Comparison of ENCODE assay signal across 1 cellular context in genomic region chr19:45076029-45076850, GRCh38.
TF ChIP-seq lines count a peak whose summit lies in the region.

ZNF296 (minus strand) TSS chr19:45076478; CDS start chr19:45076373, 105 bp downstream.

TF ChIP-seq in HepG2, 621 proteins besides CTCF, POLR2A, EP300 and RAD21 (continued from another document and continues in another):
- TF ChIP-seq ARID4A (CRISPR knock-in tag; IDR thresholded peaks at IDR 0.05; ENCODE audit: borderline replicate concordance) = peak; percentile 84; the same call in 1 of the 2 replicates
- peak; percentile 79; the same call in 1 of the 2 replicates for TF ChIP-seq HOXA3 (CRISPR knock-in tag; IDR thresholded peaks at IDR 0.05)
- no peak for TF ChIP-seq GTF3A (CRISPR knock-in tag; conservative IDR thresholded peaks at IDR 0.05)
- TF ChIP-seq ZNF589 (CRISPR knock-in tag; conservative IDR thresholded peaks at IDR 0.05) = no peak
- peak; percentile 56; the same call in 1 of the 2 replicates for TF ChIP-seq ZNF747 (CRISPR knock-in tag; IDR thresholded peaks at IDR 0.05; ENCODE audit: borderline replicate concordance)
- no peak for TF ChIP-seq ZNF343 (CRISPR knock-in tag; IDR thresholded peaks at IDR 0.05)
- no peak for TF ChIP-seq SNAPC2 (CRISPR knock-in tag; IDR thresholded peaks at IDR 0.05)
- TF ChIP-seq ZNF350 (CRISPR knock-in tag; IDR thresholded peaks at IDR 0.05; ENCODE audit: borderline replicate concordance, low read depth) = no peak
- 0 out of 2 replicates have a peak, but pooled peaks have one; percentile 37 for TF ChIP-seq ZNF790 (CRISPR knock-in tag; IDR thresholded peaks at IDR 0.05; ENCODE audit: borderline replicate concordance)
- peak; percentile 47 for TF ChIP-seq ZBTB38 (CRISPR knock-in tag; IDR thresholded peaks at IDR 0.05)
- no peak for TF ChIP-seq GATAD1 (CRISPR knock-in tag; IDR thresholded peaks at IDR 0.05)
- no peak for TF ChIP-seq NFIC (IDR thresholded peaks at IDR 0.05; ENCODE audit: low read length)
- TF ChIP-seq KLF6 (CRISPR knock-in tag; IDR thresholded peaks at IDR 0.05) = peak; percentile 77; the same call in 1 of the 2 replicates
- TF ChIP-seq ZNF567 (CRISPR knock-in tag; IDR thresholded peaks at IDR 0.05; ENCODE audit: borderline replicate concordance) = no peak
- peak; percentile 85 for TF ChIP-seq TGIF2 (CRISPR knock-in tag; IDR thresholded peaks at IDR 0.05)
- TF ChIP-seq HMGA1 (CRISPR knock-in tag; conservative IDR thresholded peaks at IDR 0.05) = no peak
- no peak for TF ChIP-seq ZNF775 (CRISPR knock-in tag; IDR thresholded peaks at IDR 0.05; ENCODE audit: borderline replicate concordance)
- no peak for TF ChIP-seq ZNF362 (CRISPR knock-in tag; IDR thresholded peaks at IDR 0.05; ENCODE audit: borderline replicate concordance)
- TF ChIP-seq HNF4G (IDR thresholded peaks at IDR 0.05; ENCODE audit: borderline replicate concordance, low read depth, low read length) = no peak
- no peak for TF ChIP-seq HNF4G (CRISPR knock-in tag; IDR thresholded peaks at IDR 0.05; ENCODE audit: borderline replicate concordance, low read depth)
- TF ChIP-seq ZBTB4 (CRISPR knock-in tag; IDR thresholded peaks at IDR 0.05; ENCODE audit: borderline replicate concordance) = no peak
- no peak for TF ChIP-seq NFE2 (CRISPR knock-in tag; IDR thresholded peaks at IDR 0.05)
- no peak; the same call in 1 of the 2 replicates for TF ChIP-seq HDAC2 (CRISPR knock-in tag; IDR thresholded peaks at IDR 0.05)
- TF ChIP-seq KLF9 (CRISPR knock-in tag; IDR thresholded peaks at IDR 0.05; ENCODE audit: low read depth) = no peak
- peak; percentile 10; the same call in 1 of the 2 replicates for TF ChIP-seq IRF2 (CRISPR knock-in tag; IDR thresholded peaks at IDR 0.05)
- TF ChIP-seq ZNF546 (CRISPR knock-in tag; conservative IDR thresholded peaks at IDR 0.05) = peak; percentile 64; the same call in 1 of the 2 replicates
- peak; percentile 69; the same call in 1 of the 2 replicates for TF ChIP-seq HES4 (CRISPR knock-in tag; IDR thresholded peaks at IDR 0.05; ENCODE audit: borderline replicate concordance)
- TF ChIP-seq ZNF326 (CRISPR knock-in tag; IDR thresholded peaks at IDR 0.05; ENCODE audit: borderline replicate concordance) = no peak
- TF ChIP-seq ZFP36L1 (CRISPR knock-in tag; IDR thresholded peaks at IDR 0.05) = no peak; the same call in 1 of the 2 replicates
- no peak for TF ChIP-seq KAT2B (IDR thresholded peaks at IDR 0.05; ENCODE audit: borderline replicate concordance, low read depth, low read length)
- TF ChIP-seq ZNF678 (CRISPR knock-in tag; IDR thresholded peaks at IDR 0.05) = no peak
- no peak for TF ChIP-seq NR3C1 (CRISPR knock-in tag; IDR thresholded peaks at IDR 0.05)
- TF ChIP-seq ZFP36L2 (CRISPR knock-in tag; IDR thresholded peaks at IDR 0.05) = no peak
- 0 out of 2 replicates have a peak, but pooled peaks have one; percentile 75 for TF ChIP-seq TBX2 (CRISPR knock-in tag; IDR thresholded peaks at IDR 0.05; ENCODE audit: borderline replicate concordance)
- TF ChIP-seq SMC3 (IDR thresholded peaks at IDR 0.05; ENCODE audit: low read length) = no peak
- TF ChIP-seq TCF7 (IDR thresholded peaks at IDR 0.05; ENCODE audit: low read depth) = no peak
- no peak for TF ChIP-seq NFRKB (IDR thresholded peaks at IDR 0.05)
- no peak; the same call in 1 of the 2 replicates for TF ChIP-seq ETV6 (CRISPR knock-in tag; conservative IDR thresholded peaks at IDR 0.05)
- no peak for TF ChIP-seq ZNF124 (CRISPR knock-in tag; IDR thresholded peaks at IDR 0.05)
- peak; percentile 44; the same call in 1 of the 2 replicates for TF ChIP-seq ZNF770 (CRISPR knock-in tag; IDR thresholded peaks at IDR 0.05)
- TF ChIP-seq HIVEP1 (CRISPR knock-in tag; IDR thresholded peaks at IDR 0.05) = no peak
- TF ChIP-seq GZF1 (CRISPR knock-in tag; IDR thresholded peaks at IDR 0.05) = no peak
- TF ChIP-seq, protein P1, sequence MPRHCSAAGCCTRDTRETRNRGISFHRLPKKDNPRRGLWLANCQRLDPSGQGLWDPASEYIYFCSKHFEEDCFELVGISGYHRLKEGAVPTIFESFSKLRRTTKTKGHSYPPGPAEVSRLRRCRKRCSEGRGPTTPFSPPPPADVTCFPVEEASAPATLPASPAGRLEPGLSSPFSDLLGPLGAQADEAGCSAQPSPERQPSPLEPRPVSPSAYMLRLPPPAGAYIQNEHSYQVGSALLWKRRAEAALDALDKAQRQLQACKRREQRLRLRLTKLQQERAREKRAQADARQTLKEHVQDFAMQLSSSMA (CRISPR knock-in tag; IDR thresholded peaks at IDR 0.05) = no peak
- no peak for TF ChIP-seq RBM22 (optimal IDR thresholded peaks at IDR 0.05; ENCODE audit: low read length)
- TF ChIP-seq ZNF121 (CRISPR knock-in tag; IDR thresholded peaks at IDR 0.05) = no peak
- no peak for TF ChIP-seq RCOR2 (CRISPR knock-in tag; IDR thresholded peaks at IDR 0.05)
- TF ChIP-seq ZMAT3 (CRISPR knock-in tag; conservative IDR thresholded peaks at IDR 0.05) = no peak
- no peak for TF ChIP-seq ZNF562 (CRISPR knock-in tag; IDR thresholded peaks at IDR 0.05; ENCODE audit: borderline replicate concordance)
- no peak for TF ChIP-seq TCF12 (IDR thresholded peaks at IDR 0.05)
- 0 out of 2 replicates have a peak, but pooled peaks have one; percentile 12 for TF ChIP-seq TCF12 (CRISPR knock-in tag; IDR thresholded peaks at IDR 0.05)
- TF ChIP-seq BCL3 (CRISPR knock-in tag; IDR thresholded peaks at IDR 0.05) = 0 out of 2 replicates have a peak, but pooled peaks have one; percentile 49
- no peak for TF ChIP-seq ZBTB37 (CRISPR knock-in tag; IDR thresholded peaks at IDR 0.05)
- no peak for TF ChIP-seq ZNF496 (CRISPR knock-in tag; IDR thresholded peaks at IDR 0.05; ENCODE audit: insufficient replicate concordance)
- TF ChIP-seq SAP130 (CRISPR knock-in tag; IDR thresholded peaks at IDR 0.05; ENCODE audit: low read depth) = peak; percentile 86
- no peak for TF ChIP-seq NONO (IDR thresholded peaks at IDR 0.05)
- no peak for TF ChIP-seq NONO (CRISPR knock-in tag; conservative IDR thresholded peaks at IDR 0.05)
- TF ChIP-seq ZNF558 (CRISPR knock-in tag; IDR thresholded peaks at IDR 0.05; ENCODE audit: borderline replicate concordance) = peak; percentile 90; the same call in 1 of the 2 replicates
- peak; percentile 81 for TF ChIP-seq ZFX (CRISPR knock-in tag; IDR thresholded peaks at IDR 0.05; ENCODE audit: low read depth)
- no peak for TF ChIP-seq GPBP1L1 (CRISPR knock-in tag; IDR thresholded peaks at IDR 0.05)
